Comparison of ENCODE assay signal across 8 cellular contexts in genomic region chr3:115146032-115146417, GRCh38. TPM values are rescaled to one million over a fixed set of nuclear protein-coding genes. Genes with fewer than 3 reads are reported as not detected.
DNase-seq lines count a peak whose midpoint lies in the region; ATAC-seq and TF ChIP-seq lines count a peak whose summit lies in the region.

No MANE protein-coding gene starts in this region.

- H2AFZ ChIP-seq in SU-DHL-6 (ENCODE audit: low read depth, low read length, severe bottlenecking), result peak overlapping the region; percentile 89

- H3K9ac ChIP-seq in SU-DHL-6 (ENCODE audit: low read length), result peak overlapping the region; percentile 68
- H3K9ac ChIP-seq in iPS-15b (ENCODE audit: low read depth, low read length), result peak overlapping the region; percentile 29

- H3K27ac ChIP-seq in SU-DHL-6 (ENCODE audit: low read depth, low read length), result peak overlapping the region; percentile 34
- peak overlapping the region; percentile 92 to 100 (median 99) for H3K27ac ChIP-seq in body of pancreas

- no peaks in the 10 kb centered on the region for H3K9me3 ChIP-seq in SU-DHL-6 (ENCODE audit: insufficient read depth, low read length)
- no peaks in the 10 kb centered on the region for H3K9me3 ChIP-seq in body of pancreas
- no peaks in the 10 kb centered on the region for H3K9me3 ChIP-seq in iPS-15b (ENCODE audit: control insufficient read depth, insufficient read depth, low read length)

- H3K4me2 ChIP-seq in SU-DHL-6 (ENCODE audit: low read depth, low read length, poor library complexity, severe bottlenecking), result peak overlapping the region; percentile 89

- H3K36me3 ChIP-seq in SU-DHL-6 (ENCODE audit: low read length), result no peaks in the 10 kb centered on the region
- H3K36me3 ChIP-seq in body of pancreas (replicated peaks in 1 of 2; ENCODE audit: insufficient read depth in 1 of 2, low read depth in 2 of 2), result no peaks in the 10 kb centered on the region
- no peaks in the 10 kb centered on the region for H3K36me3 ChIP-seq in iPS-15b (ENCODE audit: control insufficient read depth, insufficient read depth, low read length)

- peak; percentile 46 for DNase-seq in GM04503 (ENCODE audit: low read depth)
- peak; percentile 62 for DNase-seq in NAMALWA (ENCODE audit: low spot score)
- peak; percentile 64 to 86 (median 73) for DNase-seq in body of pancreas
- peak; percentile 39 for DNase-seq in skeletal muscle cell (ENCODE audit: low read depth)

- no peaks in the 10 kb centered on the region for H3K79me2 ChIP-seq in SU-DHL-6 (ENCODE audit: insufficient read depth, low read length)

- H3K4me1 ChIP-seq in body of pancreas (peaks cover 22% of the 10 kb centered on the region), iPS-15b (ENCODE audit: control insufficient read depth, insufficient read depth, low read length) (peaks cover 7% of the 10 kb centered on the region)

- no peaks in the 10 kb centered on the region for H3K9me2 ChIP-seq in SU-DHL-6 (replicated peaks; ENCODE audit: insufficient read depth, low read length)

- no peaks in the 10 kb centered on the region for H3F3A ChIP-seq in SU-DHL-6 (ENCODE audit: insufficient read depth)

- no peaks in the 10 kb centered on the region for H4K20me1 ChIP-seq in SU-DHL-6 (ENCODE audit: low read depth, low read length)

- peak in 1 of 3 donors; percentile 67 for TF ChIP-seq POLR2A in body of pancreas (IDR thresholded peaks at IDR 0.05)

- peak overlapping the region; percentile 88 for H3K4me3 ChIP-seq in SU-DHL-6 (ENCODE audit: insufficient read depth, low read length, poor library complexity, severe bottlenecking)
- H3K4me3 ChIP-seq in body of pancreas, result peak overlapping the region; percentile 63 to 91
- H3K4me3 ChIP-seq in iPS-15b (ENCODE audit: low read depth, low read length), result peak overlapping the region; percentile 82
- peak overlapping the region; percentile 76 for H3K4me3 ChIP-seq in skeletal muscle cell (ENCODE audit: low read depth, low read length)

- ATAC-seq in body of pancreas (peak; percentile 23), HG02623 (IDR thresholded peaks at IDR 0.05; ENCODE audit: unreplicated experiment) (no peak), HG03342 (IDR thresholded peaks at IDR 0.05; ENCODE audit: unreplicated experiment) (no peak)

- H3K27me3 ChIP-seq in SU-DHL-6 (ENCODE audit: low read length) (no peaks in the 10 kb centered on the region), body of pancreas (no peaks in the 10 kb centered on the region), iPS-15b (ENCODE audit: control insufficient read depth, insufficient read depth, low read length) (no peaks in the 10 kb centered on the region)

- 0% methylated on average over 9 of the region's 9 CpGs for WGBS in body of pancreas, 2 donors

- intact Hi-C loops in body of pancreas (cut with DNase I), result no loop called here

- TF ChIP-seq CTCF in SU-DHL-6 (IDR thresholded peaks at IDR 0.05; ENCODE audit: insufficient read depth, low read length, poor library complexity, severe bottlenecking) (no peak), body of pancreas (IDR thresholded peaks at IDR 0.05) (no peak)

RNA-seq across cellular contexts. Expression of gene ZBTB20, which starts 1.1 kb away (rescaled TPM):
- total RNA-seq in body of pancreas, result 10 to 100 TPM; 48.3 to 77.1 TPM
